Comparison of ENCODE assay signal across 1 cellular context in the genomic region with DNA sequence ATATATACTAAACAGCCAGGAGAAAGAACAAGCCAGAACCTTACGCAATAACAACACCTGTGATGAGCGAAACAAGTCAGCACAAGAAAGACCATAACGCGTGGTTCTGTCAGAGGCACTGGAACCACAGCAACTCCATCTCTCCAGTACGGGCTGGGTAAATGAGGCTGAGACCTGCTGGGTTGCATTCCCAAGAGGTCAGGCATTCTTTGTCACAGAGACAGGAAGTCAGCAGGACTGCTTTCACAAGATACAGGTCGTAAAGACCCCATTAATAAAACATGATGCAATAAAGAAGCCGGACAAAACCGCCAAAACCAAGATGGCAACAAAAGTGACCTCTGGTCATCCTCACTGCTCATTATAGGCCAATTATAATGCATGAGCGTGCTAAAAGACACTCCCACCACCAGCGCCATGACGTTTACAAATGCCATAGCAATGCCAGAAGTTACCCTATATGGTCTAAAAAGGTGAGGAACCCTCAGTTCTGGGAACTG.
TF ChIP-seq lines count a peak whose summit lies in the region.

No MANE protein-coding gene starts in this region.

TF ChIP-seq in K562, 482 proteins besides CTCF, POLR2A, EP300 and RAD21 (continued from another document):
- TF ChIP-seq, protein P1, sequence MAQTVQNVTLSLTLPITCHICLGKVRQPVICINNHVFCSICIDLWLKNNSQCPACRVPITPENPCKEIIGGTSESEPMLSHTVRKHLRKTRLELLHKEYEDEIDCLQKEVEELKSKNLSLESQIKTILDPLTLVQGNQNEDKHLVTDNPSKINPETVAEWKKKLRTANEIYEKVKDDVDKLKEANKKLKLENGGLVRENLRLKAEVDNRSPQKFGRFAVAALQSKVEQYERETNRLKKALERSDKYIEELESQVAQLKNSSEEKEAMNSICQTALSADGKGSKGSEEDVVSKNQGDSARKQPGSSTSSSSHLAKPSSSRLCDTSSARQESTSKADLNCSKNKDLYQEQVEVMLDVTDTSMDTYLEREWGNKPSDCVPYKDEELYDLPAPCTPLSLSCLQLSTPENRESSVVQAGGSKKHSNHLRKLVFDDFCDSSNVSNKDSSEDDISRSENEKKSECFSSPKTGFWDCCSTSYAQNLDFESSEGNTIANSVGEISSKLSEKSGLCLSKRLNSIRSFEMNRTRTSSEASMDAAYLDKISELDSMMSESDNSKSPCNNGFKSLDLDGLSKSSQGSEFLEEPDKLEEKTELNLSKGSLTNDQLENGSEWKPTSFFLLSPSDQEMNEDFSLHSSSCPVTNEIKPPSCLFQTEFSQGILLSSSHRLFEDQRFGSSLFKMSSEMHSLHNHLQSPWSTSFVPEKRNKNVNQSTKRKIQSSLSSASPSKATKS (CRISPR knock-in tag; IDR thresholded peaks at IDR 0.05): no peak
- TF ChIP-seq ZNF589 (CRISPR knock-in tag; IDR thresholded peaks at IDR 0.05; ENCODE audit: low read depth) (0 out of 2 replicates have a peak, but pooled peaks have one; percentile 26), NCOA1 (IDR thresholded peaks at IDR 0.05; ENCODE audit: low read depth) (no peak), HEY1 (CRISPR knock-in tag; IDR thresholded peaks at IDR 0.05; ENCODE audit: borderline replicate concordance) (no peak), POLR3A (IDR thresholded peaks at IDR 0.05; ENCODE audit: borderline replicate concordance, extremely low read depth, insufficient read depth, insufficient read length) (no peak), NRF1 (conservative IDR thresholded peaks at IDR 0.05 in 1 of 2, IDR thresholded peaks at IDR 0.05 in 1 of 2) (no peak), SAFB2 (IDR thresholded peaks at IDR 0.05; ENCODE audit: borderline replicate concordance, low read depth, low read length, severe bottlenecking) (no peak), HNRNPH1 (optimal IDR thresholded peaks at IDR 0.05; ENCODE audit: low read depth, low read length) (no peak), ZKSCAN8 (CRISPR knock-in tag; IDR thresholded peaks at IDR 0.05) (peak; percentile 65; the same call in 1 of the 2 replicates), DMBX1 (CRISPR knock-in tag; IDR thresholded peaks at IDR 0.05; ENCODE audit: borderline replicate concordance) (peak; percentile 83; the same call in 1 of the 2 replicates), SETDB1 (IDR thresholded peaks at IDR 0.05; ENCODE audit: low read length) (no peak), ADNP (tag; IDR thresholded peaks at IDR 0.05) (no peak), RFX5 (IDR thresholded peaks at IDR 0.05; ENCODE audit: low read depth, low read length) (no peak), RBM25 (IDR thresholded peaks at IDR 0.05; ENCODE audit: low read depth, low read length, severe bottlenecking) (no peak), CXXC5 (CRISPR knock-in tag; IDR thresholded peaks at IDR 0.05) (peak; percentile 38; the same call in 1 of the 2 replicates), ZNF507 (tag; conservative IDR thresholded peaks at IDR 0.05) (no peak), CEBPB (tag; IDR thresholded peaks at IDR 0.05) (peak; percentile 84), MAFK (IDR thresholded peaks at IDR 0.05; ENCODE audit: low read length) (no peak)
- TF ChIP-seq, protein P2, sequence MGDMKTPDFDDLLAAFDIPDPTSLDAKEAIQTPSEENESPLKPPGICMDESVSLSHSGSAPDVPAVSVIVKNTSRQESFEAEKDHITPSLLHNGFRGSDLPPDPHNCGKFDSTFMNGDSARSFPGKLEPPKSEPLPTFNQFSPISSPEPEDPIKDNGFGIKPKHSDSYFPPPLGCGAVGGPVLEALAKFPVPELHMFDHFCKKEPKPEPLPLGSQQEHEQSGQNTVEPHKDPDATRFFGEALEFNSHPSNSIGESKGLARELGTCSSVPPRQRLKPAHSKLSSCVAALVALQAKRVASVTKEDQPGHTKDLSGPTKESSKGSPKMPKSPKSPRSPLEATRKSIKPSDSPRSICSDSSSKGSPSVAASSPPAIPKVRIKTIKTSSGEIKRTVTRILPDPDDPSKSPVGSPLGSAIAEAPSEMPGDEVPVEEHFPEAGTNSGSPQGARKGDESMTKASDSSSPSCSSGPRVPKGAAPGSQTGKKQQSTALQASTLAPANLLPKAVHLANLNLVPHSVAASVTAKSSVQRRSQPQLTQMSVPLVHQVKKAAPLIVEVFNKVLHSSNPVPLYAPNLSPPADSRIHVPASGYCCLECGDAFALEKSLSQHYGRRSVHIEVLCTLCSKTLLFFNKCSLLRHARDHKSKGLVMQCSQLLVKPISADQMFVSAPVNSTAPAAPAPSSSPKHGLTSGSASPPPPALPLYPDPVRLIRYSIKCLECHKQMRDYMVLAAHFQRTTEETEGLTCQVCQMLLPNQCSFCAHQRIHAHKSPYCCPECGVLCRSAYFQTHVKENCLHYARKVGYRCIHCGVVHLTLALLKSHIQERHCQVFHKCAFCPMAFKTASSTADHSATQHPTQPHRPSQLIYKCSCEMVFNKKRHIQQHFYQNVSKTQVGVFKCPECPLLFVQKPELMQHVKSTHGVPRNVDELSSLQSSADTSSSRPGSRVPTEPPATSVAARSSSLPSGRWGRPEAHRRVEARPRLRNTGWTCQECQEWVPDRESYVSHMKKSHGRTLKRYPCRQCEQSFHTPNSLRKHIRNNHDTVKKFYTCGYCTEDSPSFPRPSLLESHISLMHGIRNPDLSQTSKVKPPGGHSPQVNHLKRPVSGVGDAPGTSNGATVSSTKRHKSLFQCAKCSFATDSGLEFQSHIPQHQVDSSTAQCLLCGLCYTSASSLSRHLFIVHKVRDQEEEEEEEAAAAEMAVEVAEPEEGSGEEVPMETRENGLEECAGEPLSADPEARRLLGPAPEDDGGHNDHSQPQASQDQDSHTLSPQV (IDR thresholded peaks at IDR 0.05): peak; percentile 22; the same call in 1 of the 2 replicates
